ENCODE assay signal across 11 cellular contexts in genomic region chr18:52694804-52695203, GRCh38.
DNase-seq lines count a peak whose midpoint lies in the region; ATAC-seq and TF ChIP-seq lines count a peak whose summit lies in the region.
"Had no signal": no experiment of that assay in that cellular context is flagged by ENCODE, and none has a peak within 500 bp of the region (broad histone marks: within the 10 kb centered on the region; RNA-seq: fewer than 3 reads in every experiment).

No MANE protein-coding gene starts in this region.

- ATAC-seq in HG03565 (IDR thresholded peaks at IDR 0.05; ENCODE audit: unreplicated experiment), result no peak
- ATAC-seq: natural killer cell treated with Interleukin-12 subunit alpha and Interleukin-12 subunit beta and Interleukin-15 and Interleukin-18, amount 100 ng/mL, for 72 hours had no signal

- H3K9me2 ChIP-seq in PC-9 (ENCODE audit: insufficient read depth), result no peaks in the 10 kb centered on the region

- no peak overlapping the region for H3K4me3 ChIP-seq in AG04449 (ENCODE audit: low read depth, low read length)
- no peak overlapping the region for H3K4me3 ChIP-seq in PC-9

- intact Hi-C loops in PC-9 (cut with micrococcal nuclease; ENCODE audit: unreplicated experiment), result no loop called here

- no peaks in the 10 kb centered on the region for H3K9me3 ChIP-seq in PC-9 (ENCODE audit: insufficient read depth, low read depth)

- H3K36me3 ChIP-seq in PC-9 (ENCODE audit: low read depth), result no peaks in the 10 kb centered on the region

- no peak for DNase-seq in AG04449 (ENCODE audit: low read depth, low spot score)
- DNase-seq in PC-9, result peak in 1 of 2 experiments; percentile 1
- DNase-seq in iPS-NIHi11 (ENCODE audit: low spot score), result peak; percentile 30
- DNase-seq in activated gamma-delta T cell treated with Interleukin-2 at 50 U/mL for 16 hours, result no peak
- DNase-seq in NCI-H2196 treated with DMSO at 0.1 percent for 48 hours (lab: John Stamatoyannopoulos, UW; ENCODE audit: unreplicated experiment), result no peak
- no peak for DNase-seq in HK-2 (ENCODE audit: unreplicated experiment)
- DNase-seq: RPMI8226 had no signal

- POLR2A ChIA-PET in AG04449 (lab: Yijun Ruan, JAX), result no interaction called here
- POLR2A ChIA-PET in PC-9 (lab: Charles Lee; ENCODE audit: unreplicated experiment), result no interaction called here

- H3K27ac ChIP-seq in PC-9, result no peak overlapping the region
- H3K27ac ChIP-seq: epithelial cell of prostate had no signal

- H3K79me2 ChIP-seq in PC-9 (ENCODE audit: low read depth), result no peaks in the 10 kb centered on the region

- H3F3A ChIP-seq in PC-9 (ENCODE audit: insufficient read depth, low read depth), result no peaks in the 10 kb centered on the region

- no TSS peak for BruUV-seq in PC-9 (replicated peaks; lab: Mats Ljungman, UMichigan)

- peak; percentile 52 for TF ChIP-seq CTCF in AG04449 (IDR thresholded peaks at IDR 0.05; ENCODE audit: insufficient read depth, low read length, missing control alignments)
- TF ChIP-seq CTCF in GM12873 (IDR thresholded peaks at IDR 0.05; ENCODE audit: insufficient read depth, low read depth, low read length, missing control alignments), result peak; percentile 39
- peak; percentile 52 for TF ChIP-seq CTCF in PC-9 (conservative IDR thresholded peaks at IDR 0.05)

- no peaks in the 10 kb centered on the region for H4K20me1 ChIP-seq in PC-9 (ENCODE audit: insufficient read depth)

- H2AFZ ChIP-seq in PC-9, result no peak overlapping the region

- CTCF ChIA-PET in AG04449 (lab: Yijun Ruan, JAX), result interaction anchor here (0.8 to 2.5 kb wide), 4 partner anchors 18 to 1587 kb away, joined by 3 to 9 read pairs (median 3); partner anchors contain the start of gene DCC
- CTCF ChIA-PET in PC-9 (lab: Charles Lee), result no interaction called here

- H3K27me3 ChIP-seq in PC-9 (ENCODE audit: insufficient read depth, low read depth), result no peaks in the 10 kb centered on the region

- H3K4me1 ChIP-seq in PC-9 (replicated peaks; ENCODE audit: insufficient read depth), result no peaks in the 10 kb centered on the region

- no peak overlapping the region for H3K4me2 ChIP-seq in PC-9
